In the genomic region with DNA sequence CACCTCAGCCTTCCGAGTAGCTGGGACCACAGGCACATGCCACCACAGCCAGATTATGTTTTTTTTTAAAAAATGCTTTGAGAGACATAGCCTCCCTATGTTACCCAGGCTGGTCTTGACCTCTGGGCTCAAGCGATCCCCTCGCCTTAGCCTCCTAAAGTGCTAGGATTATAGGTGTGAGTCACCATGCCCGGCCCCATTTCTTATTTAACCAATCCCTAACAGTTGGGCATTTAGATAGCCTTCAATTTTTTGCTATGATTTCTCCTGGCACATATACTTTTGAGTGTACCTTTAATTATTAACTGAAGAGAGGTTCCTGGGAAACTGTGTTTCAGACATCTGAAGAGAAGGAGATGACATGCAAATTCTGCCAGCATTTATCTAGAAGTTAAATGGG, we compare ENCODE assay signal across 24 cellular contexts. TPM values are rescaled to one million over a fixed set of nuclear protein-coding genes. Genes with fewer than 3 reads are reported as not detected.
A peak's percentile ranks its signal among the peaks of the same experiment; 100 is the strongest.
DNase-seq lines count a peak whose midpoint lies in the region; ATAC-seq, FAIRE-seq and TF ChIP-seq lines count a peak whose summit lies in the region.
"Had no signal": no experiment of that assay in that cellular context is flagged by ENCODE, and none has a peak within 500 bp of the region (broad histone marks: within the 10 kb centered on the region; RNA-seq: fewer than 3 reads in every experiment).

No MANE protein-coding gene starts in this region.

- H3K27me3 ChIP-seq in K562 (ENCODE audit: control insufficient read depth in 2 of 2, insufficient read depth in 2 of 2, low read length in 2 of 2) = peaks cover 0 to 9% of the 10 kb centered on the region in 2 experiments; a peak in 1 of 5 replicates
- H3K27me3 ChIP-seq: BE2C, BLaER1 had no signal

- intact Hi-C loops in K562 (cut with micrococcal nuclease) = no loop called here

- H3K27ac ChIP-seq in A549 = no peak overlapping the region
- H3K27ac ChIP-seq in HEK293 (ENCODE audit: extremely low read depth, low read depth, low read length) = no peak overlapping the region
- no peak overlapping the region for H3K27ac ChIP-seq in K562 (ENCODE audit: extremely low read depth, low read depth, low read length)
- H3K27ac ChIP-seq: 22Rv1, BLaER1 had no signal

- BruUV-seq in K562 (replicated peaks; lab: Mats Ljungman, UMichigan) = no TSS peak

- H3K9me1 ChIP-seq in K562 (ENCODE audit: control insufficient read depth, insufficient read depth, low read length) = no peaks in the 10 kb centered on the region

- H3K4me1 Mint-ChIP-seq in activated CD8-positive, alpha-beta T cell treated with anti-CD3 and anti-CD28 coated beads, Interleukin-2, amount 10 ng/mL, durations not matched to agents 7 days and 5 days (ENCODE audit: low read depth) = no peaks in the 10 kb centered on the region
- H3K4me1 Mint-ChIP-seq: CD14-positive monocyte; CD4-positive, alpha-beta memory T cell; CD4-positive, CD25-positive, alpha-beta regulatory T cell; CD8-positive, alpha-beta memory T cell had no signal

- no peaks in the 10 kb centered on the region for H3K79me2 ChIP-seq in K562 (ENCODE audit: control insufficient read depth, insufficient read depth, low read length)

- in situ Hi-C loops in K562 (cut with MboI) = no loop called here
- in situ Hi-C loops in G401 (cut with HindIII; ENCODE audit: low sequenced_read_pairs) = no loop called here

- H3K27me3 Mint-ChIP-seq in activated CD8-positive, alpha-beta T cell treated with anti-CD3 and anti-CD28 coated beads, Interleukin-2, amount 10 ng/mL, durations not matched to agents 7 days and 5 days (ENCODE audit: low read depth) = no peaks in the 10 kb centered on the region

- no peak for DNase-seq in A549 (ENCODE audit: low read depth in 1 of 2, low spot score in 1 of 2)
- peak; percentile 11 to 58 for DNase-seq in NCI-H526 (lab: John Stamatoyannopoulos, UW)
- no peak for DNase-seq in K562 (ENCODE audit: extremely low read depth in 1 of 4, low spot score in 3 of 4)
- no peak for DNase-seq in activated CD8-positive, alpha-beta T cell treated with anti-CD3 and anti-CD28 coated beads, Interleukin-2, amount 10 ng/mL, durations not matched to agents 7 days and 5 days
- DNase-seq in G401 (ENCODE audit: low spot score) = no peak
- DNase-seq in kidney tubule cell (ENCODE audit: low spot score) = no peak
- DNase-seq: ACHN; BE2C; C1 segment of cervical spinal cord; Calu3; CD4-positive, alpha-beta memory T cell; CD4-positive, CD25-positive, alpha-beta regulatory T cell; CD8-positive, alpha-beta memory T cell; COR-L47; DMS79 treated with DMSO at 0.1 percent for 48 hours; GDM1 had no signal

- H3K4me3 ChIP-seq in A549 = no peak overlapping the region
- H3K4me3 ChIP-seq in HEK293 (ENCODE audit: low read depth, low read length) = no peak overlapping the region
- H3K4me3 ChIP-seq in K562 = no peak overlapping the region
- H3K4me3 ChIP-seq: BLaER1, GM12878 had no signal

- H4K20me1 ChIP-seq in K562 (replicated peaks; ENCODE audit: control insufficient read depth, insufficient read depth, low read length) = no peaks in the 10 kb centered on the region
- H4K20me1 ChIP-seq: BLaER1 had no signal

- FAIRE-seq in A549 (lab: Jason Lieb, UNC) (no peak), K562 (lab: Jason Lieb, UNC) (no peak)
- FAIRE-seq: D721Med, GM12878, GM12892, GM18507 had no signal

- 54% methylated on average over 4 of the region's 4 CpGs for WGBS in A549 (ENCODE audit: missing lambda C conversion rate)
- 0% methylated on average over 4 of the region's 4 CpGs for WGBS in K562 (ENCODE audit: insufficient coverage, low coverage, missing lambda C conversion rate)

- TF ChIP-seq RAD21 in A549 (conservative IDR thresholded peaks at IDR 0.05 in 1 of 2, IDR thresholded peaks at IDR 0.05 in 1 of 2) = no peak
- TF ChIP-seq RAD21 in K562 (CRISPR knock-in tag; conservative IDR thresholded peaks at IDR 0.05 in 1 of 2, IDR thresholded peaks at IDR 0.05 in 1 of 2) = no peak

- H3K4me2 ChIP-seq in A549 = 0 out of 3 replicates have a peak overlapping the region, but pooled peaks have one; percentile 12
- H3K4me2 ChIP-seq in K562 (ENCODE audit: insufficient read depth, low read length) = no peak overlapping the region
- H3K4me2 ChIP-seq: BLaER1 had no signal

- no peak overlapping the region for H3K4me3 Mint-ChIP-seq in activated CD8-positive, alpha-beta T cell treated with anti-CD3 and anti-CD28 coated beads, Interleukin-2, amount 10 ng/mL, durations not matched to agents 7 days and 5 days
- H3K4me3 Mint-ChIP-seq: CD14-positive monocyte; CD4-positive, alpha-beta memory T cell; CD4-positive, CD25-positive, alpha-beta regulatory T cell; CD8-positive, alpha-beta memory T cell had no signal

- H3K36me3 Mint-ChIP-seq in activated CD8-positive, alpha-beta T cell treated with anti-CD3 and anti-CD28 coated beads, Interleukin-2, amount 10 ng/mL, durations not matched to agents 7 days and 5 days (ENCODE audit: low read depth) = no peaks in the 10 kb centered on the region
- H3K36me3 Mint-ChIP-seq: CD14-positive monocyte; CD4-positive, alpha-beta memory T cell; CD4-positive, CD25-positive, alpha-beta regulatory T cell; CD8-positive, alpha-beta memory T cell had no signal

- ATAC-seq in A549 = no peak
- ATAC-seq in K562 = no peak
- no peak for ATAC-seq in activated CD8-positive, alpha-beta T cell treated with anti-CD3 and anti-CD28 coated beads, Interleukin-2, amount 10 ng/mL, durations not matched to agents 7 days and 5 days
- ATAC-seq: GM12878 had no signal

- CTCF ChIA-PET in A549 (lab: Yijun Ruan, JAX) (no interaction called here), HEK293 (lab: Yijun Ruan, JAX) (no interaction called here), K562 (lab: Yijun Ruan, JAX; ENCODE audit: low intra/inter-chr PET ratio) (no interaction called here)
- CTCF ChIA-PET in activated CD8-positive, alpha-beta T cell treated with anti-CD3 and anti-CD28 coated beads, Interleukin-2, amount 10 ng/mL, durations not matched to agents 7 days and 5 days (lab: Charles Lee) = no interaction called here

- peaks cover 8% of the 10 kb centered on the region; the same call in 1 of the 3 replicates for H3K4me1 ChIP-seq in A549
- H3K4me1 ChIP-seq in HEK293 (ENCODE audit: control insufficient read depth, insufficient read depth, low read length) = no peaks in the 10 kb centered on the region
- no peaks in the 10 kb centered on the region for H3K4me1 ChIP-seq in K562 (replicated peaks in 1 of 2; ENCODE audit: control insufficient read depth in 2 of 2, insufficient read depth in 2 of 2, low read length in 2 of 2)
- H3K4me1 ChIP-seq: BE2C, BLaER1 had no signal

- H2AFZ ChIP-seq in K562 (ENCODE audit: low read depth, low read length) = no peak overlapping the region

- TF ChIP-seq POLR2A in A549 (IDR thresholded peaks at IDR 0.05; ENCODE audit: low read length) (no peak), K562 (conservative IDR thresholded peaks at IDR 0.05) (no peak)

- no peaks in the 10 kb centered on the region for H3K9me3 Mint-ChIP-seq in activated CD8-positive, alpha-beta T cell treated with anti-CD3 and anti-CD28 coated beads, Interleukin-2, amount 10 ng/mL, durations not matched to agents 7 days and 5 days (ENCODE audit: insufficient read depth)
- H3K9me3 Mint-ChIP-seq: CD8-positive, alpha-beta memory T cell had no signal

- H3K36me3 ChIP-seq in HEK293 (ENCODE audit: control insufficient read depth in 2 of 2, insufficient read depth in 1 of 2, low read length in 2 of 2) = no peaks in the 10 kb centered on the region
- no peaks in the 10 kb centered on the region for H3K36me3 ChIP-seq in K562 (ENCODE audit: control insufficient read depth, insufficient read depth, low read length)
- H3K36me3 ChIP-seq: BE2C, BLaER1 had no signal

- TF ChIP-seq EP300 in A549 (IDR thresholded peaks at IDR 0.05) = no peak
- TF ChIP-seq EP300 in K562 (IDR thresholded peaks at IDR 0.05; ENCODE audit: low read length) = no peak

- H3K27ac Mint-ChIP-seq in activated CD8-positive, alpha-beta T cell treated with anti-CD3 and anti-CD28 coated beads, Interleukin-2, amount 10 ng/mL, durations not matched to agents 7 days and 5 days = no peak overlapping the region
- H3K27ac Mint-ChIP-seq: CD14-positive monocyte; CD4-positive, alpha-beta memory T cell; CD4-positive, CD25-positive, alpha-beta regulatory T cell; CD8-positive, alpha-beta memory T cell had no signal

- no peak overlapping the region for H3K9ac ChIP-seq in K562 (ENCODE audit: insufficient read depth in 1 of 2, low read depth in 2 of 2, low read length in 2 of 2)
- H3K9ac ChIP-seq: BLaER1 had no signal

- no peaks in the 10 kb centered on the region for H3K9me3 ChIP-seq in A549
- H3K9me3 ChIP-seq in HEK293 (ENCODE audit: control insufficient read depth, insufficient read depth, low read depth, low read length) = no peaks in the 10 kb centered on the region
- H3K9me3 ChIP-seq in K562 (replicated peaks; ENCODE audit: control insufficient read depth, insufficient read depth, low read depth, low read length) = no peaks in the 10 kb centered on the region
- H3K9me3 ChIP-seq: BE2C, BLaER1 had no signal

- TF ChIP-seq CTCF in A549 (IDR thresholded peaks at IDR 0.05) (no peak), HEK293 (tag by site-specific recombination; IDR thresholded peaks at IDR 0.05) (no peak), K562 (IDR thresholded peaks at IDR 0.05 in 2 of 3, conservative IDR thresholded peaks at IDR 0.05 in 1 of 3; ENCODE audit: insufficient read depth in 2 of 3, low read depth in 1 of 3, low read length in 3 of 3) (no peak)

- POLR2A ChIA-PET in A549 (lab: Yijun Ruan, JAX) (no interaction called here), HEK293 (lab: Yijun Ruan, JAX) (no interaction called here), K562 (lab: Yijun Ruan, JAX) (no interaction called here)
- POLR2A ChIA-PET in activated CD8-positive, alpha-beta T cell treated with anti-CD3 and anti-CD28 coated beads, Interleukin-2, amount 10 ng/mL, durations not matched to agents 7 days and 5 days (lab: Charles Lee) = no interaction called here

RNA-seq across cellular contexts. Expression of gene AUTS2, which starts 22.6 kb away (rescaled TPM):
- polyA plus RNA-seq in A549 (2011; rRNA removed) (1.6 and 1.8 TPM in 2 replicates), A549 (2017; fragmentation: RNase III; extraction: RNeasy Plus Mini Kit Qiagen cat#74134 plus additional on column Dnase treatment) (2.8 to 4.3 TPM (median 3.6 TPM) in 3 replicates), K562 (2011; rRNA removed) (not detected in 2 replicates), K562 (2014; fragmentation: Illumina TruSeq; extraction: Trizol) (not detected in 2 replicates), K562 (2014; fragmentation: Nextera tagmentation; extraction: Ambion mirVana) (not detected), K562 (2014; rRNA removed) (not detected in 2 replicates)
- 0.59 and 0.75 TPM in 2 replicates for polyA plus RNA-seq in A549 (2012; cell fraction: cytosol; rRNA removed)
- 2.1 and 3.6 TPM in 2 replicates for polyA plus RNA-seq in A549 (2012; cell fraction: nucleus; rRNA removed)
- polyA minus RNA-seq in A549 (2011; rRNA and poly(A)+ RNA removed) = 6.0 and 6.4 TPM in 2 replicates
- total RNA-seq in K562 (2011; cell fraction: chromatin; rRNA removed; ENCODE audit: low replicate concordance) = 0.09 TPM in 1 of 2 replicates, not detected in the other
- total RNA-seq in K562 (2011; cell fraction: nucleolus; rRNA removed) = 0.13 TPM in 1 of 2 replicates, not detected in the other
- total RNA-seq in K562 (2011; cell fraction: nucleoplasm; rRNA removed) = not detected in 2 replicates
- total RNA-seq in K562 (2014; rRNA removed) (not detected in 2 replicates), K562 (2014; rRNA removed; fragmentation: Illumina TruSeq; extraction: Trizol) (not detected in 2 replicates), K562 (2015; rRNA removed; fragmentation: Illumina TruSeq; extraction: Trizol) (not detected in 2 replicates), K562 (2021) (0.25 and 0.58 TPM in 2 replicates)
- polyA plus RNA-seq in K562 (2011; cell fraction: cytosol; rRNA removed) = not detected in 2 replicates
- not detected in 2 replicates for polyA plus RNA-seq in K562 (2011; cell fraction: nucleus; rRNA removed)
- 0.01 and 0.03 TPM in 2 replicates for polyA plus RNA-seq in K562 (2012)
- not detected in 2 replicates for polyA minus RNA-seq in K562 (2011; rRNA and poly(A)+ RNA removed)
- not detected in 2 replicates for polyA minus RNA-seq in K562 (2011; cell fraction: cytosol; rRNA and poly(A)+ RNA removed)
- polyA minus RNA-seq in K562 (2011; cell fraction: nucleus; rRNA and poly(A)+ RNA removed) = not detected in 2 replicates
- 10 to 100 TPM; 15.2 to 16.3 TPM for total RNA-seq in activated CD8-positive, alpha-beta T cell treated with anti-CD3 and anti-CD28 coated beads, Interleukin-2, amount 10 ng/mL, durations not matched to agents 7 days and 5 days
- total RNA-seq in G401 (2014; rRNA removed; shearing (Covaris generic)) = 0.06 and 4.4 TPM in 2 replicates
- total RNA-seq: Calu3 had no signal

Comparison
In these comparisons a context has a peak if more than half of its experiments do, and no peak if none do; other contexts are left out.
1. DNase-seq: peak in NCI-H526 (2 of 2); none in A549 (0 of 2), K562 (0 of 4), activated CD8-positive, alpha-beta T cell treated with anti-CD3 and anti-CD28 coated beads, Interleukin-2, amount 10 ng/mL, durations not matched to agents 7 days and 5 days (single experiment), G401 (single experiment) and kidney tubule cell (single experiment).